ENCODE assay signal across 8 cellular contexts in the genomic region with DNA sequence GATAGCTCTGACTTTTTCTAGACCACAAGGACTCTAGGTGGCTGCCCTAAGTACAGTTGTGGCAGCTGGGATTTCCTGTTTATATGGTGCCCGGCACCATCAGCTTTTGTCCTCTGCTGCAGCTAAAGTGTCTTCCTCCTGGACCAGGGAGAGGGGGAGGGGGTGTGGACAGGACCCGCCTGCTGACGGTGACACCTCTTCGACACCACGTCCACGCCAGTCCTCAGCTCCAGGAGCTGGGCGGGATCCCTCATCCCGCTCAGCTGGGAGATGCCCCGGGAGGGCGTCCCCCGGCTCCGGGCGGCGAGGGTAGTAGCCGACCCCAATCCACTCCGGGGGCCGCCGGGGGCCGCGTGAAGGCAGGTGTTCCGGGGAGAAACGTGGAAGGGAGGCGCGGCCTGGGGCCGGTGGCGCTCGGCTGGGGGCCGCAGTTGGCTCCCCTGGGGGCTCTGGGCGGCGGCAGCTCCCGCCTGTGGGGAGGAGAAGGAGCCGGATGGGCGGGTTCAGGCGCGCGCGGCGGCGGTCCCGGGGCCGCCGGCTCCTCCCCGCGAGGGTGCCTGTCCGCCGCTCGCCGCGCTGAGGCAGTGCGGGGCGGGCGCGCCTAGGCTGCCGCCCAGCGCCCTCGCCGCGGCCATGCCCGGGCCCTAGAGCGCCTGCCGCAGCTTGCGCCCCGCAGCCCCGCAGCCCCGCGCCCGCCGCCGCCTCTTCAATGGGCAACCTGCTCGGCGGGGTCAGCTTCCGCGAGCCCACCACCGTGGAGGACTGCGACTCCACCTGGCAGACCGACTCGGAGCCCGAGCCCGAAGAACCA. TPM values are rescaled to one million over a fixed set of nuclear protein-coding genes. Genes with fewer than 3 reads are reported as not detected.
DNase-seq lines count a peak whose midpoint lies in the region; ATAC-seq and TF ChIP-seq lines count a peak whose summit lies in the region.

A gene (plus strand): TSS at position 584 of the 811 bp plus-strand sequence. CDS start 126 bp downstream, at position 710.

- H3K9me3 ChIP-seq in ovary (no peaks in the 10 kb centered on the region), thyroid gland (no peaks in the 10 kb centered on the region)

- H3K27me3 Mint-ChIP-seq in activated naive CD8-positive, alpha-beta T cell: no peaks in the 10 kb centered on the region

- H3K4me3 Mint-ChIP-seq in activated naive CD8-positive, alpha-beta T cell: peak within 1 kb of the TSS; percentile 83

- H3K4me3 ChIP-seq in HFF-Myc (replicated peaks; ENCODE audit: low read depth, low read length) (peak within 1 kb of the TSS; percentile 63), ovary (peak within 1 kb of the TSS; percentile 63), thyroid gland (replicated peaks in 1 of 3) (peak within 1 kb of the TSS; percentile 53 to 74 (median 68))

- no peaks in the 10 kb centered on the region for H3K9me3 Mint-ChIP-seq in activated naive CD8-positive, alpha-beta T cell (ENCODE audit: low read depth)

- H3K27ac Mint-ChIP-seq in activated naive CD8-positive, alpha-beta T cell: peak within 1 kb of the TSS; percentile 41

- H3K27me3 ChIP-seq in ovary (no peaks in the 10 kb centered on the region), thyroid gland (no peaks in the 10 kb centered on the region)

- peaks cover 2% of the 10 kb centered on the region for H3K4me1 ChIP-seq in ovary (ENCODE audit: insufficient read depth)
- H3K4me1 ChIP-seq in thyroid gland: peaks cover 0 to 14% of the 10 kb centered on the region in 2 donors

- intact Hi-C loops in head of caudate nucleus (cut with DNase I): no loop called here
- intact Hi-C loops in ovary (cut with DNase I): no loop called here
- intact Hi-C loops in thyroid gland (cut with DNase I): no loop called here

- peaks cover 6% of the 10 kb centered on the region for H3K36me3 Mint-ChIP-seq in activated naive CD8-positive, alpha-beta T cell

- peaks cover 34% of the 10 kb centered on the region for H3K4me1 Mint-ChIP-seq in activated naive CD8-positive, alpha-beta T cell (ENCODE audit: low read depth)

- no peaks in the 10 kb centered on the region for H3K36me3 ChIP-seq in ovary
- no peaks in the 10 kb centered on the region for H3K36me3 ChIP-seq in thyroid gland

- peak; percentile 97 for ATAC-seq in SK-N-SH treated with all-trans-retinoic acid at 6 μM for 48 hours

- peak within 1 kb of the TSS; percentile 59 to 70 for H3K27ac ChIP-seq in ovary
- H3K27ac ChIP-seq in thyroid gland: peak within 1 kb of the TSS; percentile 88 to 95 (median 91)

- DNase-seq in HFF-Myc (ENCODE audit: extremely low read depth, low read depth): no peak
- DNase-seq in NAMALWA (ENCODE audit: low spot score): peak; percentile 87
- DNase-seq in head of caudate nucleus: peak in 41 of 42 donors; percentile 37 to 87 (median 71)
- DNase-seq in ovary: peak; percentile 62 to 84 (median 65)
- peak; percentile 76 for DNase-seq in thyroid gland

- TF ChIP-seq POLR2A in GM10847 (IDR thresholded peaks at IDR 0.05; ENCODE audit: extremely low read depth, insufficient read length): peak; percentile 70
- TF ChIP-seq POLR2A in ovary (IDR thresholded peaks at IDR 0.05): peak; percentile 30
- peak in 1 of 2 donors; percentile 92 for TF ChIP-seq POLR2A in thyroid gland (IDR thresholded peaks at IDR 0.05)

- 0 to 1% (median 0%) methylated on average over 42 to 79 of the region's 79 CpGs for WGBS in ovary, 3 donors
- 0% methylated on average over 1 of the region's 79 CpGs for WGBS in thyroid gland, 2 donors

- TF ChIP-seq CTCF in HFF-Myc (IDR thresholded peaks at IDR 0.05; ENCODE audit: low read depth, low read length, missing control alignments): no peak
- TF ChIP-seq CTCF in ovary (IDR thresholded peaks at IDR 0.05): peak in 1 of 3 donors; percentile 14
- peak in 3 of 6 experiments; percentile 35 to 46 (median 36) for TF ChIP-seq CTCF in thyroid gland (IDR thresholded peaks at IDR 0.05)

- no peak for TF ChIP-seq EP300 in ovary (IDR thresholded peaks at IDR 0.05)

TF ChIP-seq in SK-N-SH treated with all-trans-retinoic acid at 6 μM for 48 hours, 23 proteins besides CTCF, POLR2A, EP300 and RAD21:
- TF ChIP-seq, protein P1, sequence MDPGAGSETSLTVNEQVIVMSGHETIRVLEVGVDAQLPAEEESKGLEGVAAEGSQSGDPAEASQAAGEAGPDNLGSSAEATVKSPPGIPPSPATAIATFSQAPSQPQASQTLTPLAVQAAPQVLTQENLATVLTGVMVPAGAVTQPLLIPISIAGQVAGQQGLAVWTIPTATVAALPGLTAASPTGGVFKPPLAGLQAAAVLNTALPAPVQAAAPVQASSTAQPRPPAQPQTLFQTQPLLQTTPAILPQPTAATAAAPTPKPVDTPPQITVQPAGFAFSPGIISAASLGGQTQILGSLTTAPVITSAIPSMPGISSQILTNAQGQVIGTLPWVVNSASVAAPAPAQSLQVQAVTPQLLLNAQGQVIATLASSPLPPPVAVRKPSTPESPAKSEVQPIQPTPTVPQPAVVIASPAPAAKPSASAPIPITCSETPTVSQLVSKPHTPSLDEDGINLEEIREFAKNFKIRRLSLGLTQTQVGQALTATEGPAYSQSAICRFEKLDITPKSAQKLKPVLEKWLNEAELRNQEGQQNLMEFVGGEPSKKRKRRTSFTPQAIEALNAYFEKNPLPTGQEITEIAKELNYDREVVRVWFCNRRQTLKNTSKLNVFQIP (CRISPR knock-in tag; IDR thresholded peaks at IDR 0.05; ENCODE audit: borderline replicate concordance, low read depth): no peak
- no peak for TF ChIP-seq SNAI2 (CRISPR knock-in tag; IDR thresholded peaks at IDR 0.05)
- TF ChIP-seq OSR1 (CRISPR knock-in tag; IDR thresholded peaks at IDR 0.05): no peak
- TF ChIP-seq, protein P2, sequence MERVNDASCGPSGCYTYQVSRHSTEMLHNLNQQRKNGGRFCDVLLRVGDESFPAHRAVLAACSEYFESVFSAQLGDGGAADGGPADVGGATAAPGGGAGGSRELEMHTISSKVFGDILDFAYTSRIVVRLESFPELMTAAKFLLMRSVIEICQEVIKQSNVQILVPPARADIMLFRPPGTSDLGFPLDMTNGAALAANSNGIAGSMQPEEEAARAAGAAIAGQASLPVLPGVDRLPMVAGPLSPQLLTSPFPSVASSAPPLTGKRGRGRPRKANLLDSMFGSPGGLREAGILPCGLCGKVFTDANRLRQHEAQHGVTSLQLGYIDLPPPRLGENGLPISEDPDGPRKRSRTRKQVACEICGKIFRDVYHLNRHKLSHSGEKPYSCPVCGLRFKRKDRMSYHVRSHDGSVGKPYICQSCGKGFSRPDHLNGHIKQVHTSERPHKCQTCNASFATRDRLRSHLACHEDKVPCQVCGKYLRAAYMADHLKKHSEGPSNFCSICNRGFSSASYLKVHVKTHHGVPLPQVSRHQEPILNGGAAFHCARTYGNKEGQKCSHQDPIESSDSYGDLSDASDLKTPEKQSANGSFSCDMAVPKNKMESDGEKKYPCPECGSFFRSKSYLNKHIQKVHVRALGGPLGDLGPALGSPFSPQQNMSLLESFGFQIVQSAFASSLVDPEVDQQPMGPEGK (CRISPR knock-in tag; IDR thresholded peaks at IDR 0.05; ENCODE audit: borderline replicate concordance): peak; percentile 60; the same call in 1 of the 2 replicates

RNA-seq across cellular contexts. Expression of the gene that starts here (rescaled TPM):
- 10 to 100 TPM in 2 of 7 donors, 1 to 10 TPM in 5; 6.7 to 16.1 (median 9.3) TPM for total RNA-seq in ovary
- polyA plus RNA-seq in ovary: 1 to 10 TPM; 3.0 to 9.0 TPM
- total RNA-seq in thyroid gland: 10 to 100 TPM; 12.1 to 27.3 (median 18.0) TPM
